In genomic region chr2:163613155-163613554, GRCh38 we compare ENCODE assay signal across 19 cellular contexts.
A peak's percentile ranks its signal among the peaks of the same experiment; 100 is the strongest.
DNase-seq lines count a peak whose midpoint lies in the region; ATAC-seq, FAIRE-seq and TF ChIP-seq lines count a peak whose summit lies in the region.
"Had no signal": no experiment of that assay in that cellular context is flagged by ENCODE, and none has a peak within 500 bp of the region (broad histone marks: within the 10 kb centered on the region; RNA-seq: fewer than 3 reads in every experiment).

No MANE protein-coding gene starts in this region.

- H3K27me3 ChIP-seq in HepG2 (ENCODE audit: control insufficient read depth in 1 of 2, insufficient read depth in 2 of 2, low read length in 2 of 2) = no peaks in the 10 kb centered on the region

- H3K4me2 ChIP-seq in HepG2 (ENCODE audit: low read depth, low read length) = no peak overlapping the region

- BruUV-seq in HepG2 (replicated peaks; lab: Mats Ljungman, UMichigan) = no TSS peak

- H3K27ac ChIP-seq in caudate nucleus (ENCODE audit: low read depth, low read length) (peak overlapping the region; percentile 32), substantia nigra (ENCODE audit: low read depth, low read length, poor library complexity, severe bottlenecking) (peak overlapping the region; percentile 32), HepG2 (ENCODE audit: extremely low read length, insufficient read depth, low read length) (no peak overlapping the region)
- H3K27ac ChIP-seq: HL-60 had no signal

- TF ChIP-seq CTCF in HepG2 (CRISPR knock-in tag; IDR thresholded peaks at IDR 0.05) = no peak

- H3K4me3 ChIP-seq in HepG2 (replicated peaks in 1 of 3; ENCODE audit: insufficient read depth in 1 of 3, low read depth in 2 of 3, low read length in 3 of 3) = no peak overlapping the region

- no peak for TF ChIP-seq EP300 in HepG2 (IDR thresholded peaks at IDR 0.05; ENCODE audit: low read depth in 2 of 2, low read length in 2 of 2)
- TF ChIP-seq EP300 in HepG2 (CRISPR knock-in tag; IDR thresholded peaks at IDR 0.05; ENCODE audit: borderline replicate concordance) = no peak

- CTCF ChIA-PET in HepG2 (lab: Yijun Ruan, JAX; ENCODE audit: low intra/inter-chr PET ratio, low total read pairs) = no interaction called here

- in situ Hi-C loops in HepG2 (cut with HindIII; ENCODE audit: extremely low pct_ligation_motif_present, low pct_unique_long_range_greater_than_20kb) = no loop called here

- DNase-seq in caudate nucleus (lab: John Stamatoyannopoulos, UW) (peak in 5 of 61 donors; percentile 8 to 28 (median 17)), inferior parietal cortex (ENCODE audit: extremely low spot score) (peak; percentile 36), substantia nigra (lab: John Stamatoyannopoulos, UW) (peak in 4 of 49 donors; percentile 3 to 25 (median 18)), erythroblast (lab: John Stamatoyannopoulos, UW) (no peak), HepG2 (ENCODE audit: low spot score) (no peak)
- DNase-seq in activated CD8-positive, alpha-beta memory T cell treated with anti-CD3 and anti-CD28 coated beads, Interleukin-2, amount 50 U/mL, for 48 hours = no peak
- no peak for DNase-seq in stimulated activated CD4-positive, alpha-beta T cell treated with anti-CD3 and anti-CD28 coated beads, Interleukin-2, amount 100 ng/mL, for 48 hours
- DNase-seq: Calu3; CD4-positive, CD25-positive, alpha-beta regulatory T cell; DMS53; H7; NCI-H187; NCI-H446 treated with DMSO at 0.1 percent for 48 hours; NCI-H748 treated with DMSO at 0.1 percent for 48 hours; OCI-M1; SHP77 treated with DMSO at 0.1 percent for 48 hours had no signal

- no peak for TF ChIP-seq POLR2A in erythroblast (IDR thresholded peaks at IDR 0.05; ENCODE audit: low read length)
- TF ChIP-seq POLR2A in HepG2 (IDR thresholded peaks at IDR 0.05; ENCODE audit: insufficient read depth in 1 of 2, low read depth in 2 of 2, low read length in 2 of 2) = no peak

- H3K9me3 ChIP-seq in HepG2 (ENCODE audit: low read length) = no peaks in the 10 kb centered on the region

- no peak for TF ChIP-seq RAD21 in HepG2 (CRISPR knock-in tag; IDR thresholded peaks at IDR 0.05)

- WGBS in HepG2 (ENCODE audit: low lambda C conversion rate) = 100% methylated on average over 2 of the region's 2 CpGs

- intact Hi-C loops in HepG2 (cut with micrococcal nuclease; ENCODE audit: unreplicated experiment) = no loop called here

- ATAC-seq in SK-N-SH treated with all-trans-retinoic acid at 6 μM for 48 hours = no peak
- ATAC-seq in HepG2 = no peak

- H2AFZ ChIP-seq in HepG2 (ENCODE audit: low read length) = no peak overlapping the region

- POLR2A ChIA-PET in HepG2 (lab: Yijun Ruan, JAX) = no interaction called here

- H3K36me3 ChIP-seq in HepG2 (replicated peaks in 1 of 2; ENCODE audit: control insufficient read depth in 1 of 2, insufficient read depth in 2 of 2, low read length in 2 of 2) = peaks cover 11 to 19% of the 10 kb centered on the region in 2 experiments; a peak in 4 of 5 replicates

- no peaks in the 10 kb centered on the region for H4K20me1 ChIP-seq in HepG2 (ENCODE audit: insufficient read depth, low read length)

- H3K4me1 ChIP-seq in HepG2 (ENCODE audit: insufficient read depth, low read length) = no peaks in the 10 kb centered on the region

- H3K9ac ChIP-seq in HepG2 (ENCODE audit: insufficient read depth, low read depth, low read length) = no peak overlapping the region

- H3K79me2 ChIP-seq in HepG2 (ENCODE audit: insufficient read depth, low read length) = no peaks in the 10 kb centered on the region

- FAIRE-seq in HepG2 (lab: Jason Lieb, UNC) = no peak
- FAIRE-seq: HTR-8/SVneo had no signal

TF ChIP-seq in SK-N-SH treated with all-trans-retinoic acid at 6 μM for 48 hours, 23 proteins besides CTCF, POLR2A, EP300 and RAD21:
- TF ChIP-seq TSHZ2 (CRISPR knock-in tag; IDR thresholded peaks at IDR 0.05) (0 out of 2 replicates have a peak, but pooled peaks have one; percentile 34), RARB (CRISPR knock-in tag; IDR thresholded peaks at IDR 0.05) (no peak), TCF4 (CRISPR knock-in tag; IDR thresholded peaks at IDR 0.05; ENCODE audit: borderline replicate concordance) (peak; percentile 27; the same call in 1 of the 2 replicates), ARNTL (CRISPR knock-in tag; IDR thresholded peaks at IDR 0.05; ENCODE audit: borderline replicate concordance, low read depth) (no peak), ZNF565 (CRISPR knock-in tag; conservative IDR thresholded peaks at IDR 0.05; ENCODE audit: low read depth) (no peak)

TF ChIP-seq in HepG2, 621 proteins besides CTCF, POLR2A, EP300 and RAD21:
- no peak for TF ChIP-seq POLR2AphosphoS5 (IDR thresholded peaks at IDR 0.05; ENCODE audit: low read depth, low read length)
- no peak for TF ChIP-seq PBX3 (CRISPR knock-in tag; IDR thresholded peaks at IDR 0.05; ENCODE audit: borderline replicate concordance)
- TF ChIP-seq, protein P1, sequence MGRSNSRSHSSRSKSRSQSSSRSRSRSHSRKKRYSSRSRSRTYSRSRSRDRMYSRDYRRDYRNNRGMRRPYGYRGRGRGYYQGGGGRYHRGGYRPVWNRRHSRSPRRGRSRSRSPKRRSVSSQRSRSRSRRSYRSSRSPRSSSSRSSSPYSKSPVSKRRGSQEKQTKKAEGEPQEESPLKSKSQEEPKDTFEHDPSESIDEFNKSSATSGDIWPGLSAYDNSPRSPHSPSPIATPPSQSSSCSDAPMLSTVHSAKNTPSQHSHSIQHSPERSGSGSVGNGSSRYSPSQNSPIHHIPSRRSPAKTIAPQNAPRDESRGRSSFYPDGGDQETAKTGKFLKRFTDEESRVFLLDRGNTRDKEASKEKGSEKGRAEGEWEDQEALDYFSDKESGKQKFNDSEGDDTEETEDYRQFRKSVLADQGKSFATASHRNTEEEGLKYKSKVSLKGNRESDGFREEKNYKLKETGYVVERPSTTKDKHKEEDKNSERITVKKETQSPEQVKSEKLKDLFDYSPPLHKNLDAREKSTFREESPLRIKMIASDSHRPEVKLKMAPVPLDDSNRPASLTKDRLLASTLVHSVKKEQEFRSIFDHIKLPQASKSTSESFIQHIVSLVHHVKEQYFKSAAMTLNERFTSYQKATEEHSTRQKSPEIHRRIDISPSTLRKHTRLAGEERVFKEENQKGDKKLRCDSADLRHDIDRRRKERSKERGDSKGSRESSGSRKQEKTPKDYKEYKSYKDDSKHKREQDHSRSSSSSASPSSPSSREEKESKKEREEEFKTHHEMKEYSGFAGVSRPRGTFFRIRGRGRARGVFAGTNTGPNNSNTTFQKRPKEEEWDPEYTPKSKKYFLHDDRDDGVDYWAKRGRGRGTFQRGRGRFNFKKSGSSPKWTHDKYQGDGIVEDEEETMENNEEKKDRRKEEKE (IDR thresholded peaks at IDR 0.05) = no peak
- TF ChIP-seq PHF20 (CRISPR knock-in tag; IDR thresholded peaks at IDR 0.05) = no peak
- TF ChIP-seq CREBL2 (CRISPR knock-in tag; IDR thresholded peaks at IDR 0.05; ENCODE audit: borderline replicate concordance) = no peak
- no peak for TF ChIP-seq SMYD3 (CRISPR knock-in tag; IDR thresholded peaks at IDR 0.05)
